In the genomic region with DNA sequence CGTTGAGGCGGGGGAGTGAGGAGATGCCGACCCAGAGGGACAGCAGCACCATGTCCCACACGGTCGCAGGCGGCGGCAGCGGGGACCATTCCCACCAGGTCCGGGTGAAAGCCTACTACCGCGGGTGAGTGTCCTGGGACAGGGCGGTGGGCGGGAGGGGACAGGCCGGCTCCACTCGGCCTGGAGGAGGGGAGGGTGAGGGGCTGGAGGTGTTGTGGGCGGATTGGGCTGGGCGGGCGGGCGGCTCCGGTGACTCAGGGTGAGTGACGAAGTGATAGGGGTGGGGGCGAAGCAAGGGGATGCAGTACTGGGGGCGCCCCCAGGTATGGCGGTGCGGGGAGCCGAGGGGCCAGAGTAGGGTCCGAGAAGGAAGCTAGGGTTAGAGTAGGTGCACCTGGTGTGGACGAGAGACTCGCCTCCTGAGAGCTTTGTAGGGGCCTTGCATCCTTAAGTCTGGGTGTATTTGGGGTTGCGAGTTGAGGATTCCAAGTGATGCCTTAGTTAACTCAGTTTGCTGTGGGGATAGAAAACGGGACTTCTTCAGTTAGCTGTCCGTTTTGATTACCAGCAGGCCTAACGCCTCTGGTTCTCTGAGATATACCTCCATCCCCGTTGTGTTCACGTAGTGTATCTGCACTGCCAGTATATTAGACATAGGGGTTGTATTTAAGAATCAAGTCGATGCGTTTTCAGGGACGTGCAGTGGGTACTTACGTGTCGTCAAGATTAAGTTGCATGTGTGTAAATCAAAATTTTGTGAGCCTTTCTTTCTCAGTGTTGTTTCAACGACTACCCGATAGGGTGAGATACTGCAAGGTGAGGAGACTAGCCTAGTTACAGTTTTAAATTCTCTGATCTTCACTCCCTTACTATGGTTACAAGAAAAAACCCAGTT, we compare ENCODE assay signal across 1 cellular context.
TF ChIP-seq lines count a peak whose summit lies in the region.

No MANE protein-coding gene starts in this region.

TF ChIP-seq in H1, 55 proteins besides CTCF, POLR2A, EP300 and RAD21:
- TF ChIP-seq FOSL1 (IDR thresholded peaks at IDR 0.05; ENCODE audit: insufficient read depth, low read depth, low read length) (no peak), KDM4A (IDR thresholded peaks at IDR 0.05; ENCODE audit: low read depth, low read length, severe bottlenecking) (peak; percentile 57), RBBP5 (IDR thresholded peaks at IDR 0.05; ENCODE audit: borderline replicate concordance, low read depth, low read length) (peak; percentile 44; the same call in 1 of the 2 replicates), TEAD4 (IDR thresholded peaks at IDR 0.05; ENCODE audit: low read depth, low read length) (no peak), ASH2L (IDR thresholded peaks at IDR 0.05; ENCODE audit: low read length) (peak; percentile 25), HDAC2 (IDR thresholded peaks at IDR 0.05; ENCODE audit: borderline replicate concordance in 1 of 2, low read depth in 2 of 2, low read length in 2 of 2) (no peak), PHF8 (conservative IDR thresholded peaks at IDR 0.05; ENCODE audit: low read depth, low read length) (peak; percentile 45; the same call in 1 of the 2 replicates), MAFK (IDR thresholded peaks at IDR 0.05; ENCODE audit: low read depth, low read length) (no peak)
